In genomic region chr11:48064306-48064705, GRCh38 we compare ENCODE assay signal across 11 cellular contexts.
DNase-seq lines count a peak whose midpoint lies in the region; ATAC-seq and TF ChIP-seq lines count a peak whose summit lies in the region.
"Had no signal": no experiment of that assay in that cellular context is flagged by ENCODE, and none has a peak within 500 bp of the region (broad histone marks: within the 10 kb centered on the region; RNA-seq: fewer than 3 reads in every experiment).

No MANE protein-coding gene starts in this region.

- no peaks in the 10 kb centered on the region for H3K36me3 ChIP-seq in upper lobe of left lung

- peaks cover 13 to 36% (median 24%) of the 10 kb centered on the region in 4 donors for H3K4me1 ChIP-seq in upper lobe of left lung

- H3K27me3 Mint-ChIP-seq in activated T-cell treated with anti-CD3 and anti-CD28 coated beads, Interleukin-2, amount 50 U/mL, for 24 hours: no peaks in the 10 kb centered on the region
- H3K27me3 Mint-ChIP-seq in activated T-cell treated with anti-CD3 and anti-CD28 coated beads, Interleukin-2, amount 50 U/mL, for 4 hours (ENCODE audit: low read depth): no peaks in the 10 kb centered on the region

- no peaks in the 10 kb centered on the region for H3K9me3 ChIP-seq in upper lobe of left lung

- peaks cover 22% of the 10 kb centered on the region for H3K36me3 Mint-ChIP-seq in activated T-cell treated with anti-CD3 and anti-CD28 coated beads, Interleukin-2, amount 50 U/mL, for 24 hours (ENCODE audit: low read depth)
- peaks cover 10% of the 10 kb centered on the region for H3K36me3 Mint-ChIP-seq in activated T-cell treated with anti-CD3 and anti-CD28 coated beads, Interleukin-2, amount 50 U/mL, for 4 hours (ENCODE audit: insufficient read depth)

- no peak for ATAC-seq in activated T-cell treated with anti-CD3 and anti-CD28 coated beads, Interleukin-2, amount 50 U/mL, for 4 hours
- no peak for ATAC-seq in upper lobe of left lung (ENCODE audit: low FRiP score in 2 of 2)

- no peak for TF ChIP-seq POLR2A in upper lobe of left lung (IDR thresholded peaks at IDR 0.05)

- no peak overlapping the region for H3K4me3 Mint-ChIP-seq in activated T-cell treated with anti-CD3 and anti-CD28 coated beads, Interleukin-2, amount 50 U/mL, for 24 hours
- H3K4me3 Mint-ChIP-seq in activated T-cell treated with anti-CD3 and anti-CD28 coated beads, Interleukin-2, amount 50 U/mL, for 4 hours: no peak overlapping the region

- no peak for TF ChIP-seq EP300 in upper lobe of left lung (IDR thresholded peaks at IDR 0.05)

- no peak for TF ChIP-seq CTCF in upper lobe of left lung (IDR thresholded peaks at IDR 0.05)

- H3K4me3 ChIP-seq in upper lobe of left lung: no peak overlapping the region

- H3K27ac Mint-ChIP-seq in activated T-cell treated with anti-CD3 and anti-CD28 coated beads, Interleukin-2, amount 50 U/mL, for 24 hours: peak overlapping the region; percentile 27

- peaks cover 51% of the 10 kb centered on the region for H3K4me1 Mint-ChIP-seq in activated T-cell treated with anti-CD3 and anti-CD28 coated beads, Interleukin-2, amount 50 U/mL, for 24 hours (ENCODE audit: low read depth)
- peaks cover 54% of the 10 kb centered on the region for H3K4me1 Mint-ChIP-seq in activated T-cell treated with anti-CD3 and anti-CD28 coated beads, Interleukin-2, amount 50 U/mL, for 4 hours (ENCODE audit: low read depth)

- no peaks in the 10 kb centered on the region for H3K9me3 Mint-ChIP-seq in activated T-cell treated with anti-CD3 and anti-CD28 coated beads, Interleukin-2, amount 50 U/mL, for 24 hours
- no peaks in the 10 kb centered on the region for H3K9me3 Mint-ChIP-seq in activated T-cell treated with anti-CD3 and anti-CD28 coated beads, Interleukin-2, amount 50 U/mL, for 4 hours

- WGBS in upper lobe of left lung, 2 donors: 63 to 81% methylated on average over 8 of the region's 8 CpGs

- H3K27ac ChIP-seq in cingulate gyrus (ENCODE audit: low read depth, low read length) (peak overlapping the region; percentile 57), upper lobe of left lung (peak overlapping the region; percentile 46 to 79 (median 67))

- DNase-seq in activated T-cell treated with anti-CD3 and anti-CD28 coated beads, Interleukin-2, amount 50 U/mL, for 24 hours: no peak
- DNase-seq in activated T-cell treated with anti-CD3 and anti-CD28 coated beads, Interleukin-2, amount 50 U/mL, for 4 hours: no peak
- DNase-seq in myocyte (ENCODE audit: low read depth) (peak; percentile 37), upper lobe of left lung (peak in 1 of 2 donors; percentile 15), NCI-H2171 treated with DMSO at 0.1 percent for 48 hours (lab: John Stamatoyannopoulos, UW) (no peak)
- no peak for DNase-seq in stimulated activated CD8-positive, alpha-beta memory T cell treated with anti-CD3 and anti-CD28 coated beads, Interleukin-4, amount 100 ng/mL, for 48 hours
- no peak for DNase-seq in activated T-cell treated with anti-CD3 and anti-CD28 coated beads, Interleukin-2, amount 50 U/mL, for 48 hours
- DNase-seq: AML-193, NCI-H2029, nucleus accumbens had no signal

- H3K27me3 ChIP-seq in upper lobe of left lung: no peaks in the 10 kb centered on the region
